In the genomic region with DNA sequence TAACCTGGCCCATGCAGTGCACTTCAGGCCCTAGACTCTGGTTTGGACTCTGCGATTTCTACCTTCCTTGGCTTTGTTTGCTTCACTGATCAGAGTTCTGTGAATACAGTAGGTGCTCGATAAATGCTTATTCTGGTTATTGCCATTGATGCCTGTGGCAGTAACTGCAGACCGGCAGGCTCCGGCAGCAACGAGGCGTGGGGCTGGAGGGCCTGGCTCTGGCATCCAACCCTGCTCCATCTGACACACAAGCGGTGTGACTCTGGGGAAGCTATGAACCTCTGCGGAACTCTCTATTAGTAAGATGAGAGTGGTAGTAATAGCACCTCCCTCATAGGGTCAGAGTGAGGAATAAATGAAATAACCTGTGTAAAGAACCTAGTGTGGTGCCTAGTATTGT, we compare ENCODE assay signal across 10 cellular contexts.
"Had no signal": no experiment of that assay in that cellular context is flagged by ENCODE, and none has a peak within 500 bp of the region (broad histone marks: within the 10 kb centered on the region; RNA-seq: fewer than 3 reads in every experiment).

No MANE protein-coding gene starts in this region.

- DNase-seq: esophagus squamous epithelium had no signal

- H3K36me3 Mint-ChIP-seq: activated naive CD4-positive, alpha-beta T cell treated with anti-CD3 and anti-CD28 coated beads, Interleukin-2, amount 10 ng/mL, durations not matched to agents 7 days and 5 days; stimulated activated naive B cell treated with anti-CD40 and anti-IgM and Interleukin-4, amounts not matched to agents 10 μg/mL and 1 μg/mL and 100 μg/mL, for 72 hours had no signal

- H3K9ac ChIP-seq: SK-N-SH had no signal

- H3K27ac Mint-ChIP-seq: activated naive CD4-positive, alpha-beta T cell treated with anti-CD3 and anti-CD28 coated beads, Interleukin-2, amount 10 ng/mL, durations not matched to agents 7 days and 5 days; stimulated activated naive B cell treated with anti-CD40 and anti-IgM and Interleukin-4, amounts not matched to agents 10 μg/mL and 1 μg/mL and 100 μg/mL, for 72 hours had no signal

- H3K36me3 ChIP-seq: adrenal gland, esophagus squamous epithelium, left ventricle myocardium inferior, neutrophil, right atrium auricular region, tibial artery had no signal

- H3K27ac ChIP-seq: adrenal gland, esophagus squamous epithelium, left ventricle myocardium inferior, neutrophil, right atrium auricular region, skin epidermis, tibial artery had no signal

- H3K9me2 ChIP-seq: SK-N-SH had no signal

- H3K9me3 ChIP-seq: adrenal gland, esophagus squamous epithelium, neutrophil, SK-N-SH, tibial artery had no signal

- H3K27me3 ChIP-seq: adrenal gland, right atrium auricular region had no signal

- H3K9me3 Mint-ChIP-seq: activated naive CD4-positive, alpha-beta T cell treated with anti-CD3 and anti-CD28 coated beads, Interleukin-2, amount 10 ng/mL, durations not matched to agents 7 days and 5 days; stimulated activated naive B cell treated with anti-CD40 and anti-IgM and Interleukin-4, amounts not matched to agents 10 μg/mL and 1 μg/mL and 100 μg/mL, for 72 hours had no signal
